In genomic region chr15:78149805-78150751, GRCh38 we compare ENCODE assay signal across 8 cellular contexts. TPM values are rescaled to one million over a fixed set of nuclear protein-coding genes. Genes with fewer than 3 reads are reported as not detected.
A peak's percentile ranks its signal among the peaks of the same experiment; 100 is the strongest.
DNase-seq lines count a peak whose midpoint lies in the region; ATAC-seq, FAIRE-seq and TF ChIP-seq lines count a peak whose summit lies in the region.

No MANE protein-coding gene starts in this region.

- FAIRE-seq in K562 (lab: Jason Lieb, UNC), result peak; percentile 26

- H3K9ac ChIP-seq in K562 (ENCODE audit: insufficient read depth in 1 of 2, low read depth in 2 of 2, low read length in 2 of 2), result peak overlapping the region; percentile 61 to 97

- TF ChIP-seq EP300 in K562 (IDR thresholded peaks at IDR 0.05; ENCODE audit: low read length) (no peak), suprapubic skin (IDR thresholded peaks at IDR 0.05) (no peak)

- TF ChIP-seq CTCF in AG04449 (IDR thresholded peaks at IDR 0.05; ENCODE audit: insufficient read depth, low read length, missing control alignments), result no peak
- TF ChIP-seq CTCF in K562 (IDR thresholded peaks at IDR 0.05 in 2 of 3, conservative IDR thresholded peaks at IDR 0.05 in 1 of 3; ENCODE audit: insufficient read depth in 2 of 3, low read depth in 1 of 3, low read length in 3 of 3), result no peak
- TF ChIP-seq CTCF in suprapubic skin (IDR thresholded peaks at IDR 0.05), result no peak
- TF ChIP-seq CTCF in GM10266 (IDR thresholded peaks at IDR 0.05; ENCODE audit: control insufficient read depth, insufficient read depth, low read depth, missing control alignments), result no peak

- H4K20me1 ChIP-seq in K562 (replicated peaks; ENCODE audit: control insufficient read depth, insufficient read depth, low read length), result peaks cover 2% of the 10 kb centered on the region

- no peaks in the 10 kb centered on the region for H3K9me1 ChIP-seq in K562 (ENCODE audit: control insufficient read depth, insufficient read depth, low read length)

- H3K4me1 ChIP-seq in K562 (replicated peaks in 1 of 2; ENCODE audit: control insufficient read depth in 2 of 2, insufficient read depth in 2 of 2, low read length in 2 of 2) (peaks cover 20 to 23% of the 10 kb centered on the region in 2 experiments; a peak in 4 of 5 replicates), suprapubic skin (peaks cover 34% of the 10 kb centered on the region)

- H3K27me3 ChIP-seq in K562 (ENCODE audit: control insufficient read depth in 2 of 2, insufficient read depth in 2 of 2, low read length in 2 of 2), result no peaks in the 10 kb centered on the region
- no peaks in the 10 kb centered on the region for H3K27me3 ChIP-seq in layer of hippocampus (ENCODE audit: control insufficient read depth, insufficient read depth, low read length)
- no peaks in the 10 kb centered on the region for H3K27me3 ChIP-seq in suprapubic skin

- CTCF ChIA-PET in AG04449 (lab: Yijun Ruan, JAX), result interaction anchor here (0.6 to 2.4 kb wide), 9 partner anchors 9 to 271 kb away, joined by 3 to 13 read pairs (median 3); partner anchors contain the start of gene CIB2
- CTCF ChIA-PET in K562 (lab: Yijun Ruan, JAX; ENCODE audit: low intra/inter-chr PET ratio), result no interaction called here

- H2AFZ ChIP-seq in K562 (ENCODE audit: low read depth, low read length), result peak overlapping the region; percentile 88

- H3K9me3 ChIP-seq in K562 (replicated peaks; ENCODE audit: control insufficient read depth, insufficient read depth, low read depth, low read length), result no peaks in the 10 kb centered on the region
- no peaks in the 10 kb centered on the region for H3K9me3 ChIP-seq in suprapubic skin

- intact Hi-C loops in K562 (cut with micrococcal nuclease), result no loop called here

- TF ChIP-seq RAD21 in K562 (CRISPR knock-in tag; conservative IDR thresholded peaks at IDR 0.05 in 1 of 2, IDR thresholded peaks at IDR 0.05 in 1 of 2), result no peak

- POLR2A ChIA-PET in AG04449 (lab: Yijun Ruan, JAX), result no interaction called here
- POLR2A ChIA-PET in K562 (lab: Yijun Ruan, JAX), result interaction anchor here (0.6 to 1.4 kb wide), 6 partner anchors 11 to 101 kb away, joined by 3 to 5 read pairs (median 4); no protein-coding TSS in a partner anchor

- WGBS in K562 (ENCODE audit: insufficient coverage, low coverage, missing lambda C conversion rate), result 2% methylated on average over 20 of the region's 20 CpGs
- 20% methylated on average over 10 of the region's 20 CpGs for WGBS in suprapubic skin

- ATAC-seq in GM18907 (IDR thresholded peaks at IDR 0.05; ENCODE audit: unreplicated experiment), result peak; percentile 9
- no peak; the same call in 1 of the 3 replicates for ATAC-seq in K562
- ATAC-seq in HG02798 (IDR thresholded peaks at IDR 0.05; ENCODE audit: poor library complexity, unreplicated experiment), result no peak

- no TSS peak for BruUV-seq in K562 (replicated peaks; lab: Mats Ljungman, UMichigan)

- H3K4me2 ChIP-seq in K562 (ENCODE audit: insufficient read depth, low read length), result peak overlapping the region; percentile 79

- DNase-seq in AG04449 (ENCODE audit: low read depth, low spot score) (no peak), NCI-H2029 (lab: John Stamatoyannopoulos, UW) (peak; percentile 66), K562 (ENCODE audit: extremely low read depth in 1 of 4, low spot score in 3 of 4) (peak in 1 of 4 experiments; percentile 21), suprapubic skin (ENCODE audit: low spot score in 2 of 2) (peak in 1 of 2 donors; percentile 20), GM10266 (ENCODE audit: extremely low spot score) (no peak)

- peaks cover 18% of the 10 kb centered on the region; the same call in 1 of the 3 replicates for H3K36me3 ChIP-seq in K562 (ENCODE audit: control insufficient read depth, insufficient read depth, low read length)
- peaks cover 4% of the 10 kb centered on the region for H3K36me3 ChIP-seq in suprapubic skin

- in situ Hi-C loops in K562 (cut with MboI), result no loop called here

- peak overlapping the region; percentile 64 for H3K27ac ChIP-seq in K562 (ENCODE audit: extremely low read depth, low read depth, low read length)
- H3K27ac ChIP-seq in layer of hippocampus (ENCODE audit: low read depth, low read length), result peak overlapping the region; percentile 78
- H3K27ac ChIP-seq in suprapubic skin, result peak overlapping the region; percentile 86

- H3K79me2 ChIP-seq in K562 (ENCODE audit: control insufficient read depth, insufficient read depth, low read length), result peaks cover 39% of the 10 kb centered on the region

- TF ChIP-seq POLR2A in K562 (conservative IDR thresholded peaks at IDR 0.05), result no peak
- TF ChIP-seq POLR2A in suprapubic skin (IDR thresholded peaks at IDR 0.05), result no peak

- H3K4me3 ChIP-seq in AG04449 (ENCODE audit: low read depth, low read length) (peak overlapping the region; percentile 74), K562 (peak overlapping the region; percentile 83), suprapubic skin (peak overlapping the region; percentile 87)

TF ChIP-seq in K562, 482 proteins besides CTCF, POLR2A, EP300 and RAD21 (continues in another document):
- no peak for TF ChIP-seq JUND (IDR thresholded peaks at IDR 0.05; ENCODE audit: borderline replicate concordance, low read depth, low read length)
- no peak for TF ChIP-seq JUND (tag; IDR thresholded peaks at IDR 0.05; ENCODE audit: borderline replicate concordance, low read depth, low read length)
- no peak for TF ChIP-seq XRCC3 (IDR thresholded peaks at IDR 0.05)
- TF ChIP-seq PPARD (CRISPR knock-in tag; IDR thresholded peaks at IDR 0.05), result no peak
- TF ChIP-seq KDM1A (IDR thresholded peaks at IDR 0.05), result peak; percentile 74 to 85; a peak in 3 of 4 replicates
- TF ChIP-seq NFIC (IDR thresholded peaks at IDR 0.05), result peak; percentile 7; the same call in 1 of the 2 replicates

RNA-seq across cellular contexts. Expression of gene IDH3A, which starts 0.9 kb away (rescaled TPM):
- 51.1 and 92.3 TPM in 2 replicates for total RNA-seq in K562 (2011; cell fraction: chromatin; rRNA removed; ENCODE audit: low replicate concordance)
- total RNA-seq in K562 (2011; cell fraction: nucleolus; rRNA removed), result 31.0 and 36.2 TPM in 2 replicates
- total RNA-seq in K562 (2011; cell fraction: nucleoplasm; rRNA removed), result 56.6 and 86.7 TPM in 2 replicates
- 37.4 and 56.3 TPM in 2 replicates for total RNA-seq in K562 (2014; rRNA removed)
- total RNA-seq in K562 (2014; rRNA removed; fragmentation: Illumina TruSeq; extraction: Trizol), result 94.5 and 101 TPM in 2 replicates
- total RNA-seq in K562 (2015; rRNA removed; fragmentation: Illumina TruSeq; extraction: Trizol), result 77.4 and 87.2 TPM in 2 replicates
- 130 and 131 TPM in 2 replicates for total RNA-seq in K562 (2021)
- polyA plus RNA-seq in K562 (2011; rRNA removed), result 88.5 and 115 TPM in 2 replicates
- 27.8 and 86.0 TPM in 2 replicates for polyA plus RNA-seq in K562 (2011; cell fraction: cytosol; rRNA removed)
- polyA plus RNA-seq in K562 (2011; cell fraction: nucleus; rRNA removed), result 44.5 and 59.2 TPM in 2 replicates
- 66.8 and 116 TPM in 2 replicates for polyA plus RNA-seq in K562 (2012)
- polyA plus RNA-seq in K562 (2014; fragmentation: Illumina TruSeq; extraction: Trizol), result 107 and 116 TPM in 2 replicates
- 100 to 1,000 TPM; 190 to 249 TPM for polyA plus RNA-seq in K562 (2014; fragmentation: Nextera tagmentation; extraction: Ambion mirVana)
- polyA plus RNA-seq in K562 (2014; rRNA removed), result 70.0 and 86.7 TPM in 2 replicates
- 169 and 205 TPM in 2 replicates for polyA minus RNA-seq in K562 (2011; rRNA and poly(A)+ RNA removed)
- 64.1 and 74.0 TPM in 2 replicates for polyA minus RNA-seq in K562 (2011; cell fraction: cytosol; rRNA and poly(A)+ RNA removed)
- 15.1 and 38.0 TPM in 2 replicates for polyA minus RNA-seq in K562 (2011; cell fraction: nucleus; rRNA and poly(A)+ RNA removed)
- 10 to 100 TPM; 55.1 to 82.5 (median 55.8) TPM for total RNA-seq in suprapubic skin

RNA-seq across cellular contexts. Expression of gene CIB2, which starts 18.8 kb away (rescaled TPM):
- 3.8 and 11.9 TPM in 2 replicates for total RNA-seq in K562 (2011; cell fraction: chromatin; rRNA removed; ENCODE audit: low replicate concordance)
- total RNA-seq in K562 (2011; cell fraction: nucleolus; rRNA removed), result 7.2 and 9.5 TPM in 2 replicates
- 8.9 and 12.3 TPM in 2 replicates for total RNA-seq in K562 (2011; cell fraction: nucleoplasm; rRNA removed)
- total RNA-seq in K562 (2014; rRNA removed), result 22.4 and 33.3 TPM in 2 replicates
- 12.5 and 15.9 TPM in 2 replicates for total RNA-seq in K562 (2014; rRNA removed; fragmentation: Illumina TruSeq; extraction: Trizol)
- 18.5 and 19.6 TPM in 2 replicates for total RNA-seq in K562 (2015; rRNA removed; fragmentation: Illumina TruSeq; extraction: Trizol)
- 18.3 and 22.9 TPM in 2 replicates for total RNA-seq in K562 (2021)
- polyA plus RNA-seq in K562 (2011; rRNA removed), result 37.4 and 38.2 TPM in 2 replicates
- 28.4 and 32.0 TPM in 2 replicates for polyA plus RNA-seq in K562 (2011; cell fraction: cytosol; rRNA removed)
- polyA plus RNA-seq in K562 (2011; cell fraction: nucleus; rRNA removed), result 12.9 and 15.3 TPM in 2 replicates
- 19.3 and 45.7 TPM in 2 replicates for polyA plus RNA-seq in K562 (2012)
- polyA plus RNA-seq in K562 (2014; fragmentation: Illumina TruSeq; extraction: Trizol), result 27.3 and 32.7 TPM in 2 replicates
- 1 to 10 TPM; 1.5 to 2.0 TPM for polyA plus RNA-seq in K562 (2014; fragmentation: Nextera tagmentation; extraction: Ambion mirVana)
- polyA plus RNA-seq in K562 (2014; rRNA removed), result 19.4 and 26.5 TPM in 2 replicates
- 42.4 and 47.1 TPM in 2 replicates for polyA minus RNA-seq in K562 (2011; rRNA and poly(A)+ RNA removed)
- 15.1 and 20.0 TPM in 2 replicates for polyA minus RNA-seq in K562 (2011; cell fraction: cytosol; rRNA and poly(A)+ RNA removed)
- polyA minus RNA-seq in K562 (2011; cell fraction: nucleus; rRNA and poly(A)+ RNA removed), result 3.0 and 4.3 TPM in 2 replicates
- total RNA-seq in suprapubic skin, result 1 to 10 TPM; 2.0 to 8.5 (median 6.5) TPM

RNA-seq across cellular contexts. Expression of gene SH2D7, which starts 57.7 kb away (rescaled TPM):
- not detected in 2 replicates for total RNA-seq in K562 (2011; cell fraction: chromatin; rRNA removed; ENCODE audit: low replicate concordance)
- total RNA-seq in K562 (2011; cell fraction: nucleolus; rRNA removed), result not detected in 2 replicates
- total RNA-seq in K562 (2011; cell fraction: nucleoplasm; rRNA removed), result not detected in 2 replicates
- total RNA-seq in K562 (2014; rRNA removed) (not detected in 2 replicates), K562 (2014; rRNA removed; fragmentation: Illumina TruSeq; extraction: Trizol) (not detected in 2 replicates), K562 (2015; rRNA removed; fragmentation: Illumina TruSeq; extraction: Trizol) (not detected in 2 replicates), K562 (2021) (not detected in 2 replicates), suprapubic skin (not detected)
- polyA plus RNA-seq in K562 (2011; rRNA removed) (not detected in 2 replicates), K562 (2014; fragmentation: Illumina TruSeq; extraction: Trizol) (not detected in 2 replicates), K562 (2014; fragmentation: Nextera tagmentation; extraction: Ambion mirVana) (not detected), K562 (2014; rRNA removed) (not detected in 2 replicates)
- not detected in 2 replicates for polyA plus RNA-seq in K562 (2011; cell fraction: cytosol; rRNA removed)
- polyA plus RNA-seq in K562 (2011; cell fraction: nucleus; rRNA removed), result not detected in 2 replicates
- 0.10 and 0.19 TPM in 2 replicates for polyA plus RNA-seq in K562 (2012)
- not detected in 2 replicates for polyA minus RNA-seq in K562 (2011; rRNA and poly(A)+ RNA removed)
- polyA minus RNA-seq in K562 (2011; cell fraction: cytosol; rRNA and poly(A)+ RNA removed), result not detected in 2 replicates
- not detected in 2 replicates for polyA minus RNA-seq in K562 (2011; cell fraction: nucleus; rRNA and poly(A)+ RNA removed)
